Comparison of ENCODE assay signal across 5 cellular contexts in the genomic region with DNA sequence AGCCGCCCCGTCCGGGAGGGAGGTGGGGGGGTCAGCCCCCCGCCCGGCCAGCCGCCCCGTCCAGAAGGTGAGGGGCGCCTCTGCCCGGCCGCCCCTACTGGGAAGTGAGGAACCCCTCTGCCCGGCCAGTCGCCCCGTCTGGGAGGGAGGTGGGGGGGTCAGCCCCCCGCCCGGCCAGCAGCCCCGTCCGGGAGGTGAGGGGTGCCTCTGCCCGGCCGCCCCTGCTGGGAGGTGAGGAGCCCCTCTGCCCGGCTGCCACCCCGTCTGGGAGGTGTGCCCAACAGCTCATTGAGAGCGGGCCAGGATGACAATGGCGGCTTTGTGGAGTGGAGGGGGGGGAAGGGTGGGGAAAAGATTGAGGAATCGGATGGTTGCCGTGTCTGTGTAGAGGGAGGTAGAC. TPM values are rescaled to one million over a fixed set of nuclear protein-coding genes. Genes with fewer than 3 reads are reported as not detected.
"Had no signal": no experiment of that assay in that cellular context is flagged by ENCODE, and none has a peak within 500 bp of the region (broad histone marks: within the 10 kb centered on the region; RNA-seq: fewer than 3 reads in every experiment).

No MANE protein-coding gene starts in this region.

RNA-seq across cellular contexts. Expression of a gene that starts 31.3 kb away (rescaled TPM):
- total RNA-seq: suprapubic skin, temporal lobe, thyroid gland, transverse colon, urinary bladder had no signal
